In the genomic region with DNA sequence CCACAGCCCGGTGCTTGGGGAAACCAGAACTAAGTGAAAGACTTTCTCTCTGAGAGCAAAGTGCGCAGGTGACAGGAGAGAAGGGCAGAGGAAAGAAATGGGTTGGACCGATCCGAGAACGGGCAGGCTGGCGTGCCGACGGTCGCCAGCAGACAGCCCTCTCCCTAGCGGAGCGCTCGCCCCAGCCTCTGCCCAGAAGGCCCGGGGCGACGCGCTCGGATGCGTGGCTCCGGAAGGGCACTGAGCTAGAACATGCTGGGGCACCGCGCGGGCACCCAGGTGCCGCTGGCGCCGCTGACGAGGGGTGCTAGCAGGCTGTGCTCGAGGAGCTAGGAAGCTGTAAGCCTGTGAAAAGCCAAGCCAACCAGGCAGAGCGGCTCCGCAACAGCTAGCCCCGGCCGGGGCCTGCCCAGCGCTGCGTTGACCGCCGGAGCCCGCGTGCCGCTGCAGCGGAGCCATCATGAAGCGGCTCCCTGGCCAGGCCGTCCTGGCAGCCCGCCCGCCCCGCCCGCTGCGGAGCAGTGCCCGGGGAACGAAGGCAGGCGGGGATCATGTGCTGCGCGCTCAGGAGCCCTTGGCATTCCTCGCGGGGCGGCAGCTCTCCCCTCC, we compare ENCODE assay signal across 8 cellular contexts. TPM values are rescaled to one million over a fixed set of nuclear protein-coding genes. Genes with fewer than 3 reads are reported as not detected.
DNase-seq lines count a peak whose midpoint lies in the region; ATAC-seq and TF ChIP-seq lines count a peak whose summit lies in the region.

No MANE protein-coding gene starts in this region.

- no TSS peak for BruUV-seq in IMR-90 (replicated peaks; lab: Mats Ljungman, UMichigan)

- H3K4me2 ChIP-seq in IMR-90 (ENCODE audit: low read depth, low read length), result peak overlapping the region; percentile 65

- peak overlapping the region; percentile 66 for H4K5ac ChIP-seq in IMR-90 (ENCODE audit: low read depth, low read length)

- H3K56ac ChIP-seq in IMR-90 (ENCODE audit: extremely low read depth, insufficient read depth, low read length), result no peak overlapping the region; the same call in 1 of the 2 replicates

- no peaks in the 10 kb centered on the region for H3K36me3 ChIP-seq in IMR-90 (ENCODE audit: control insufficient read depth, insufficient read depth, low read length)

- H3K23ac ChIP-seq in IMR-90 (ENCODE audit: low read depth, low read length), result peak overlapping the region; percentile 25; the same call in 1 of the 2 replicates

- peak; percentile 78 for ATAC-seq in GM21526 (IDR thresholded peaks at IDR 0.05; ENCODE audit: low FRiP score, unreplicated experiment)
- ATAC-seq in IMR-90 (ENCODE audit: low read depth), result peak; percentile 80
- ATAC-seq in GM21515 (IDR thresholded peaks at IDR 0.05; ENCODE audit: unreplicated experiment), result no peak

- H4K8ac ChIP-seq in IMR-90 (ENCODE audit: low read depth in 2 of 2, low read length in 2 of 2), result peak overlapping the region; percentile 49 to 81; a peak in 3 of 4 replicates

- peak overlapping the region; percentile 63; the same call in 1 of the 2 replicates for H2BK20ac ChIP-seq in IMR-90 (ENCODE audit: low read depth, low read length)

- H4K20me1 ChIP-seq in IMR-90 (ENCODE audit: insufficient read depth, low read length), result no peaks in the 10 kb centered on the region

- no peak for TF ChIP-seq RAD21 in IMR-90 (IDR thresholded peaks at IDR 0.05; ENCODE audit: low read length)

- H4K91ac ChIP-seq in IMR-90 (ENCODE audit: insufficient read depth, low read depth, low read length), result peak overlapping the region; percentile 62; the same call in 1 of the 2 replicates

- no peak for TF ChIP-seq POLR2A in IMR-90 (IDR thresholded peaks at IDR 0.05; ENCODE audit: low read depth, low read length)

- peak overlapping the region; percentile 75 for H3K4ac ChIP-seq in IMR-90 (ENCODE audit: low read depth, low read length)

- dilution Hi-C loops in IMR-90 (cut with HindIII; ENCODE audit: low sequenced_read_pairs, unreplicated experiment), result no loop called here

- peak overlapping the region; percentile 42 for H3K4me3 ChIP-seq in IMR-90 (ENCODE audit: insufficient read depth, low read depth, low read length)

- intact Hi-C loops in IMR-90 (cut with micrococcal nuclease), result loop anchor here (5.0 kb wide), 1 partner anchor 41 kb away; no protein-coding TSS in a partner anchor

- peak overlapping the region; percentile 54; the same call in 1 of the 3 replicates for H2BK15ac ChIP-seq in IMR-90 (ENCODE audit: low read depth, low read length)

- CTCF ChIA-PET in IMR-90 (lab: Yijun Ruan, JAX), result no interaction called here

- no peak for TF ChIP-seq CTCF in IMR-90 (conservative IDR thresholded peaks at IDR 0.05; ENCODE audit: low read depth, low read length)

- peak overlapping the region; percentile 85 for H2BK120ac ChIP-seq in IMR-90 (ENCODE audit: low read depth, low read length)

- H3K27ac ChIP-seq in IMR-90 (ENCODE audit: insufficient read depth, low read length) (peak overlapping the region; percentile 21; the same call in 1 of the 2 replicates), layer of hippocampus (ENCODE audit: low read depth, low read length) (peak overlapping the region; percentile 55)

- no peak overlapping the region for H2AK5ac ChIP-seq in IMR-90 (ENCODE audit: low read depth, low read length)

- H3K9me3 ChIP-seq in IMR-90 (ENCODE audit: control insufficient read depth, insufficient read depth, low read length), result no peaks in the 10 kb centered on the region

- peak overlapping the region; percentile 92 for H2AFZ ChIP-seq in IMR-90 (replicated peaks; ENCODE audit: low read length, poor library complexity)

- 5% methylated on average over 18 of the region's 54 CpGs; no CpG with 5 or more reads in 1 of the 2 experiments for WGBS in IMR-90 (ENCODE audit: extremely low coverage in 2 of 2, insufficient read length in 1 of 2), 2 experiments

- peak overlapping the region; percentile 52 for H3K9ac ChIP-seq in IMR-90 (ENCODE audit: low read depth, low read length)

- H3K4me1 ChIP-seq in IMR-90 (ENCODE audit: control insufficient read depth, insufficient read depth, low read length), result peaks cover 6% of the 10 kb centered on the region

- H3K79me1 ChIP-seq in IMR-90 (ENCODE audit: low read depth in 1 of 2, low read length in 2 of 2), result no peaks in the 10 kb centered on the region

- H2BK5ac ChIP-seq in IMR-90 (ENCODE audit: low read depth, low read length, poor library complexity, severe bottlenecking), result peak overlapping the region; percentile 44

- H3K27me3 ChIP-seq in IMR-90 (ENCODE audit: control insufficient read depth, insufficient read depth, low read length), result no peaks in the 10 kb centered on the region
- no peaks in the 10 kb centered on the region for H3K27me3 ChIP-seq in layer of hippocampus (ENCODE audit: control insufficient read depth, insufficient read depth, low read length)

- peak overlapping the region; percentile 54; the same call in 1 of the 2 replicates for H3K14ac ChIP-seq in IMR-90 (replicated peaks; ENCODE audit: low read depth, low read length)

- POLR2A ChIA-PET in IMR-90 (lab: Charles Lee; ENCODE audit: unreplicated experiment), result no interaction called here

- peak overlapping the region; percentile 65 for H3K18ac ChIP-seq in IMR-90 (ENCODE audit: low read depth, low read length)

- H3K9me1 ChIP-seq in IMR-90 (ENCODE audit: insufficient read depth, low read length), result no peaks in the 10 kb centered on the region

- in situ Hi-C loops in IMR-90 (cut with MboI; ENCODE audit: low sequenced_read_pairs), result no loop called here

- peak overlapping the region; percentile 39 for H2AK9ac ChIP-seq in IMR-90 (replicated peaks; ENCODE audit: low read depth, low read length, poor library complexity)

- DNase-seq in DMS53 (lab: John Stamatoyannopoulos, UW), result peak; percentile 89
- peak; percentile 36 for DNase-seq in IMR-90
- DNase-seq in activated CD4-positive, alpha-beta T cell treated with anti-CD3 and anti-CD28 coated beads for 4 hours, result peak; percentile 20 to 28
- DNase-seq in dedifferentiated amniotic fluid mesenchymal stem cell (ENCODE audit: extremely low spot score), result peak; percentile 19
- peak; percentile 14 to 17 for DNase-seq in stimulated activated CD4-positive, alpha-beta T cell treated with anti-CD3 and anti-CD28 coated beads, Interleukin-15, amount 100 ng/mL, for 48 hours (ENCODE audit: low read depth in 2 of 2)

TF ChIP-seq in IMR-90, 13 proteins besides CTCF, POLR2A, EP300 and RAD21:
- TF ChIP-seq MXI1 (IDR thresholded peaks at IDR 0.05; ENCODE audit: borderline replicate concordance, low read depth, low read length) (peak; percentile 14; the same call in 1 of the 2 replicates), SMC3 (IDR thresholded peaks at IDR 0.05; ENCODE audit: low read depth, low read length) (no peak)

RNA-seq across cellular contexts. Expression of gene RRAS2, which starts 22.1 kb away (rescaled TPM):
- 106 and 155 TPM in 2 replicates for total RNA-seq in IMR-90 (2012; rRNA removed)
- polyA plus RNA-seq in IMR-90 (2012; rRNA removed), result 64.8 and 85.5 TPM in 2 replicates
- polyA plus RNA-seq in IMR-90 (2012; cell fraction: cytosol; rRNA removed), result 13.2 and 50.0 TPM in 2 replicates
- 20.2 and 33.9 TPM in 2 replicates for polyA plus RNA-seq in IMR-90 (2012; cell fraction: nucleus; rRNA removed; ENCODE audit: low replicate concordance)

Comparison
In these comparisons a context has a peak if more than half of its experiments do, and no peak if none do; other contexts are left out.
1. DNase-seq: peak in every context shown above with its lines; median percentile 89 in DMS53; 36 in IMR-90; 24 in activated CD4-positive, alpha-beta T cell treated with anti-CD3 and anti-CD28 coated beads for 4 hours; 19 in dedifferentiated amniotic fluid mesenchymal stem cell; 16 in stimulated activated CD4-positive, alpha-beta T cell treated with anti-CD3 and anti-CD28 coated beads, Interleukin-15, amount 100 ng/mL, for 48 hours.